15 cellular contexts compared by ENCODE assay signal in genomic region chr18:80250740-80251364, GRCh38. TPM values are rescaled to one million over a fixed set of nuclear protein-coding genes. Genes with fewer than 3 reads are reported as not detected.
DNase-seq lines count a peak whose midpoint lies in the region; ATAC-seq, FAIRE-seq and TF ChIP-seq lines count a peak whose summit lies in the region.
"Had no signal": no experiment of that assay in that cellular context is flagged by ENCODE, and none has a peak within 500 bp of the region (broad histone marks: within the 10 kb centered on the region; RNA-seq: fewer than 3 reads in every experiment).

No MANE protein-coding gene starts in this region.

- DNase-seq in activated CD8-positive, alpha-beta T cell treated with anti-CD3 and anti-CD28 coated beads, Interleukin-2, amount 10 ng/mL, durations not matched to agents 7 days and 5 days: peak; percentile 15
- DNase-seq in activated CD8-positive, alpha-beta T cell treated with anti-CD3 and anti-CD28 coated beads for 36 hours: no peak
- DNase-seq in keratinocyte (ENCODE audit: low read depth, low spot score): no peak
- peak; percentile 31 for DNase-seq in type B pancreatic cell (ENCODE audit: extremely low spot score, unreplicated experiment)
- DNase-seq in HT-29 (ENCODE audit: low spot score): no peak
- DNase-seq in substantia nigra (lab: John Stamatoyannopoulos, UW): no peak
- DNase-seq: ACHN; C1 segment of cervical spinal cord; Calu3; CD4-positive, alpha-beta T cell; DMS79; HCEC 1CT had no signal

- CTCF ChIA-PET in activated CD8-positive, alpha-beta T cell treated with anti-CD3 and anti-CD28 coated beads, Interleukin-2, amount 10 ng/mL, durations not matched to agents 7 days and 5 days (lab: Charles Lee): interaction anchor here (1.8 kb wide), 1 partner anchor 80 kb away, joined by 7 read pairs; no protein-coding TSS in a partner anchor
- CTCF ChIA-PET in activated CD8-positive, alpha-beta T cell treated with anti-CD3 and anti-CD28 coated beads for 36 hours (lab: Charles Lee): interaction anchor here (0.8 to 1.9 kb wide), 2 partner anchors 91 to 92 kb away, joined by 3 to 13 read pairs; no protein-coding TSS in a partner anchor
- CTCF ChIA-PET in HEK293 (lab: Yijun Ruan, JAX): interaction anchor here (0.7 to 3.0 kb wide), 3 partner anchors 93 to 453 kb away, joined by 4 to 17 read pairs (median 12); no protein-coding TSS in a partner anchor

- no peak overlapping the region for H3K4me2 ChIP-seq in keratinocyte (ENCODE audit: control insufficient read depth, extremely low read depth, insufficient read depth, low read depth, low read length)

- intact Hi-C loops in activated CD8-positive, alpha-beta T cell treated with anti-CD3 and anti-CD28 coated beads for 36 hours (cut with micrococcal nuclease): no loop called here

- H3K27ac Mint-ChIP-seq in activated CD8-positive, alpha-beta T cell treated with anti-CD3 and anti-CD28 coated beads, Interleukin-2, amount 10 ng/mL, durations not matched to agents 7 days and 5 days: no peak overlapping the region
- H3K27ac Mint-ChIP-seq in activated CD8-positive, alpha-beta T cell treated with anti-CD3 and anti-CD28 coated beads for 36 hours: no peak overlapping the region
- no peak overlapping the region for H3K27ac Mint-ChIP-seq in type B pancreatic cell
- H3K27ac Mint-ChIP-seq: CD4-positive, alpha-beta T cell had no signal

- H3K4me3 Mint-ChIP-seq in activated CD8-positive, alpha-beta T cell treated with anti-CD3 and anti-CD28 coated beads, Interleukin-2, amount 10 ng/mL, durations not matched to agents 7 days and 5 days: no peak overlapping the region
- no peak overlapping the region for H3K4me3 Mint-ChIP-seq in activated CD8-positive, alpha-beta T cell treated with anti-CD3 and anti-CD28 coated beads for 36 hours
- H3K4me3 Mint-ChIP-seq in type B pancreatic cell: no peak overlapping the region
- H3K4me3 Mint-ChIP-seq: CD4-positive, alpha-beta T cell had no signal

- TF ChIP-seq CTCF in activated CD8-positive, alpha-beta T cell treated with anti-CD3 and anti-CD28 coated beads for 36 hours (IDR thresholded peaks at IDR 0.05): no peak
- no peak for TF ChIP-seq CTCF in HEK293 (tag by site-specific recombination; IDR thresholded peaks at IDR 0.05)
- no peak for TF ChIP-seq CTCF in keratinocyte (optimal IDR thresholded peaks at IDR 0.05 in 1 of 3, IDR thresholded peaks at IDR 0.05 in 1 of 3, conservative IDR thresholded peaks at IDR 0.05 in 1 of 3; ENCODE audit: extremely low read depth in 1 of 3, insufficient read depth in 2 of 3, low read length in 3 of 3)
- TF ChIP-seq CTCF in type B pancreatic cell (conservative IDR thresholded peaks at IDR 0.05): no peak

- H3K79me2 ChIP-seq in keratinocyte (ENCODE audit: control insufficient read depth, insufficient read depth, low read length): peaks cover 3% of the 10 kb centered on the region

- no peaks in the 10 kb centered on the region for H3K36me3 Mint-ChIP-seq in activated CD8-positive, alpha-beta T cell treated with anti-CD3 and anti-CD28 coated beads, Interleukin-2, amount 10 ng/mL, durations not matched to agents 7 days and 5 days (ENCODE audit: low read depth)
- H3K36me3 Mint-ChIP-seq in activated CD8-positive, alpha-beta T cell treated with anti-CD3 and anti-CD28 coated beads for 36 hours (ENCODE audit: low read depth): no peaks in the 10 kb centered on the region
- H3K36me3 Mint-ChIP-seq in type B pancreatic cell: no peaks in the 10 kb centered on the region

- H3K36me3 ChIP-seq in HEK293 (ENCODE audit: control insufficient read depth in 2 of 2, insufficient read depth in 1 of 2, low read length in 2 of 2) (no peaks in the 10 kb centered on the region), keratinocyte (ENCODE audit: control insufficient read depth in 2 of 2, extremely low read depth in 1 of 2, insufficient read depth in 2 of 2, low read length in 2 of 2) (no peaks in the 10 kb centered on the region)

- H3K9me3 Mint-ChIP-seq in activated CD8-positive, alpha-beta T cell treated with anti-CD3 and anti-CD28 coated beads, Interleukin-2, amount 10 ng/mL, durations not matched to agents 7 days and 5 days (ENCODE audit: insufficient read depth): no peaks in the 10 kb centered on the region
- no peaks in the 10 kb centered on the region for H3K9me3 Mint-ChIP-seq in activated CD8-positive, alpha-beta T cell treated with anti-CD3 and anti-CD28 coated beads for 36 hours
- H3K9me3 Mint-ChIP-seq in type B pancreatic cell: no peaks in the 10 kb centered on the region
- H3K9me3 Mint-ChIP-seq: CD4-positive, alpha-beta T cell had no signal

- peak; percentile 81 for FAIRE-seq in keratinocyte (lab: Jason Lieb, UNC)
- FAIRE-seq: GM12878, GM18507 had no signal

- H3K27me3 Mint-ChIP-seq in activated CD8-positive, alpha-beta T cell treated with anti-CD3 and anti-CD28 coated beads, Interleukin-2, amount 10 ng/mL, durations not matched to agents 7 days and 5 days (ENCODE audit: low read depth): peaks cover 15% of the 10 kb centered on the region
- peaks cover 8% of the 10 kb centered on the region for H3K27me3 Mint-ChIP-seq in activated CD8-positive, alpha-beta T cell treated with anti-CD3 and anti-CD28 coated beads for 36 hours
- peaks cover 7% of the 10 kb centered on the region for H3K27me3 Mint-ChIP-seq in type B pancreatic cell

- H3K4me1 ChIP-seq in HEK293 (ENCODE audit: control insufficient read depth, insufficient read depth, low read length) (0 out of 2 replicates have a peak, but pooled peaks cover 4% of the 10 kb centered on the region), keratinocyte (ENCODE audit: control insufficient read depth, extremely low read depth, insufficient read depth, low read length) (peaks cover 24% of the 10 kb centered on the region)

- no peak overlapping the region for H2AFZ ChIP-seq in keratinocyte (ENCODE audit: control insufficient read depth, low read length)

- H3K27ac ChIP-seq in HEK293 (ENCODE audit: extremely low read depth, low read depth, low read length) (no peak overlapping the region), keratinocyte (ENCODE audit: control insufficient read depth, insufficient read depth, low read length) (no peak overlapping the region), substantia nigra (ENCODE audit: low read depth, low read length, poor library complexity, severe bottlenecking) (no peak overlapping the region)

- H3K27me3 ChIP-seq in keratinocyte (ENCODE audit: control insufficient read depth, extremely low read depth, insufficient read depth, low read length): no peaks in the 10 kb centered on the region

- no peak overlapping the region for H3K4me3 ChIP-seq in HEK293 (ENCODE audit: low read depth, low read length)
- no peak overlapping the region for H3K4me3 ChIP-seq in keratinocyte (ENCODE audit: control insufficient read depth in 2 of 3, extremely low read depth in 1 of 3, insufficient read depth in 2 of 3, low read depth in 1 of 3, low read length in 3 of 3)
- H3K4me3 ChIP-seq: GM12878 had no signal

- H3K9me3 ChIP-seq in HEK293 (ENCODE audit: control insufficient read depth, insufficient read depth, low read depth, low read length) (no peaks in the 10 kb centered on the region), keratinocyte (ENCODE audit: control insufficient read depth, low read depth, low read length) (no peaks in the 10 kb centered on the region)

- peaks cover 3% of the 10 kb centered on the region for H3K9me1 ChIP-seq in keratinocyte (ENCODE audit: control insufficient read depth, extremely low read depth, insufficient read depth, low read length)

- peaks cover 5% of the 10 kb centered on the region for H3K4me1 Mint-ChIP-seq in activated CD8-positive, alpha-beta T cell treated with anti-CD3 and anti-CD28 coated beads, Interleukin-2, amount 10 ng/mL, durations not matched to agents 7 days and 5 days (ENCODE audit: low read depth)
- H3K4me1 Mint-ChIP-seq in activated CD8-positive, alpha-beta T cell treated with anti-CD3 and anti-CD28 coated beads for 36 hours (ENCODE audit: low read depth): peaks cover 3% of the 10 kb centered on the region
- no peaks in the 10 kb centered on the region for H3K4me1 Mint-ChIP-seq in type B pancreatic cell (ENCODE audit: unreplicated experiment)

- POLR2A ChIA-PET in activated CD8-positive, alpha-beta T cell treated with anti-CD3 and anti-CD28 coated beads, Interleukin-2, amount 10 ng/mL, durations not matched to agents 7 days and 5 days (lab: Charles Lee): no interaction called here
- POLR2A ChIA-PET in activated CD8-positive, alpha-beta T cell treated with anti-CD3 and anti-CD28 coated beads for 36 hours (lab: Charles Lee): no interaction called here
- POLR2A ChIA-PET in HEK293 (lab: Yijun Ruan, JAX): no interaction called here

- H4K20me1 ChIP-seq in keratinocyte (ENCODE audit: control insufficient read depth, extremely low read depth, insufficient read depth, low read length): no peaks in the 10 kb centered on the region

- dilution Hi-C loops in keratinocyte (cut with MboI; ENCODE audit: extremely low pct_ligation_motif_present, low sequenced_read_pairs): no loop called here

- H3K9ac ChIP-seq in keratinocyte (ENCODE audit: control insufficient read depth, extremely low read depth, insufficient read depth, low read length): peak overlapping the region; percentile 14

- no peak for ATAC-seq in activated CD8-positive, alpha-beta T cell treated with anti-CD3 and anti-CD28 coated beads, Interleukin-2, amount 10 ng/mL, durations not matched to agents 7 days and 5 days
- no peak for ATAC-seq in activated CD8-positive, alpha-beta T cell treated with anti-CD3 and anti-CD28 coated beads for 36 hours
- ATAC-seq: GM12878 had no signal

TF ChIP-seq in HEK293, 187 proteins besides CTCF, POLR2A, EP300 and RAD21 (continues in another document):
- no peak for TF ChIP-seq ZBTB48 (tag by site-specific recombination; IDR thresholded peaks at IDR 0.05)

RNA-seq across cellular contexts. Expression of gene PARD6G, which starts 3.5 kb away (rescaled TPM):
- total RNA-seq in activated CD8-positive, alpha-beta T cell treated with anti-CD3 and anti-CD28 coated beads, Interleukin-2, amount 10 ng/mL, durations not matched to agents 7 days and 5 days: under 1 TPM in 1 of 2 experiments, not detected in 1; 0.18 TPM
- total RNA-seq in activated CD8-positive, alpha-beta T cell treated with anti-CD3 and anti-CD28 coated beads for 36 hours: under 1 TPM; 0.16 to 0.23 TPM
- 19.4 to 23.6 TPM (median 21.3 TPM) in 3 replicates for polyA plus RNA-seq in keratinocyte
- polyA plus RNA-seq in keratinocyte (2011; ENCODE audit: low read depth): 17.0 TPM
- 21.9 and 22.9 TPM in 2 replicates for polyA plus RNA-seq in keratinocyte (2011; cell fraction: cytosol; rRNA removed)
- polyA plus RNA-seq in keratinocyte (2011; cell fraction: nucleus; rRNA removed): 19.2 and 19.3 TPM in 2 replicates
- polyA plus RNA-seq in keratinocyte (2012; ENCODE audit: low replicate concordance): 25.1 and 27.2 TPM in 2 replicates
- 18.2 to 23.0 TPM (median 20.7 TPM) in 3 replicates for polyA minus RNA-seq in keratinocyte
- polyA minus RNA-seq in keratinocyte (2011; cell fraction: cytosol; rRNA and poly(A)+ RNA removed): 42.4 TPM
- polyA minus RNA-seq in keratinocyte (2011; cell fraction: nucleus; rRNA and poly(A)+ RNA removed): 16.9 and 23.3 TPM in 2 replicates
- 10.2 and 21.8 TPM in 2 replicates for total RNA-seq in type B pancreatic cell (ENCODE audit: low replicate concordance)
- total RNA-seq in HT-29 (2014; rRNA removed; shearing (Covaris generic)): 0.18 and 0.20 TPM in 2 replicates

Comparison
In these comparisons a context has a peak if more than half of its experiments do, and no peak if none do; other contexts are left out.
1. DNase-seq: peak in activated CD8-positive, alpha-beta T cell treated with anti-CD3 and anti-CD28 coated beads, Interleukin-2, amount 10 ng/mL, durations not matched to agents 7 days and 5 days (single experiment) and type B pancreatic cell (single experiment); none in activated CD8-positive, alpha-beta T cell treated with anti-CD3 and anti-CD28 coated beads for 36 hours (single experiment), keratinocyte (single experiment), HT-29 (single experiment) and substantia nigra (0 of 49).